In the genomic region with DNA sequence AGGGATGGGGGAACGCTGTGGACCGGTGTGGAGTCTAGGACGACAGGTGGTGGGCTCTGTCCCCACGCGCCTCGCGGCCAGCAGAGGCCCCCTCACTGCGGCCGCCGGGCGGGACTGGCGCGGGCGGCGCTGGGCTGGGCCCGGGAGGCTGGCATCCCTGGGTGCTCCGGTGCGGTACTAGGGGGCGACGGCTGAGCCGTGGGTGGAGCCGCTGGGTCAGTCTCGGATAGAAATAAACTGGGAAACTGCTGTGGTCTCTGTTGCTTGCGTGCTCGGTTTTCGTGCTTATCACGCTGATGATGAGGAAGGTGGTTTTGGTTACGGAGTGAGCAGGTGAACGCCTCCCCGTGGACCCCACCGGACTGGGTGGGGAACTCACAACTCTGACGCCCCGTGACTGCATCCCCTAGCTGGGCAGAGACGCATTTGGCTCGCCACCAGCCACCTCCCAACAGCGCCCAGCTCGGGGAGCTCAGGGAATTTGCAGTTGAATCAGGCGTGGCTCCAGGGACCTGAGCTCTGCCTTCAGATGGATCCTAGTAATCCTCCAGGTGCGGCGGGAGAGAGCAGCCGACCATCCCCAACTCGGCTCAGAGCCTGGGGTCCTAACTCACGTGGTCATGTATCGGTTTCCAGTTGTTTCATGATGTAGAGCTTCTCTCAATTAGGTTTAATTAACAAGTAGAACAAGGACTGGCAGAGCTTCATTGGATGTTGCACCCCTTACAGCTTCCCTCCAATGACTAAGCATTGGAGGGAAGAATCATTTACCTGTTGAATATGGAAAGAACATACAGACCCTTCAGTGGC, we compare ENCODE assay signal across 8 cellular contexts.
DNase-seq lines count a peak whose midpoint lies in the region; ATAC-seq and TF ChIP-seq lines count a peak whose summit lies in the region.

No MANE protein-coding gene starts in this region.

- ATAC-seq in GM18868 (IDR thresholded peaks at IDR 0.05; ENCODE audit: unreplicated experiment) (peak; percentile 47), HG03139 (IDR thresholded peaks at IDR 0.05; ENCODE audit: unreplicated experiment) (no peak), HG02852 (IDR thresholded peaks at IDR 0.05; ENCODE audit: unreplicated experiment) (no peak)
- peak; percentile 59 for ATAC-seq in stimulated activated effector memory CD8-positive, alpha-beta T cell treated with anti-CD3 and anti-CD28 coated beads, Interleukin-12 subunit alpha, Interleukin-12 subunit beta, amount 100 ng/mL, for 72 hours

- H3K4me3 Mint-ChIP-seq in stimulated activated effector memory CD8-positive, alpha-beta T cell treated with anti-CD3 and anti-CD28 coated beads, Interleukin-12 subunit alpha, Interleukin-12 subunit beta, amount 100 ng/mL, for 72 hours, result peak overlapping the region; percentile 65

- H3K36me3 ChIP-seq in brain microvascular endothelial cell (replicated peaks), result no peaks in the 10 kb centered on the region

- peak; percentile 28 for DNase-seq in NCI-H226
- no peak for DNase-seq in brain microvascular endothelial cell
- DNase-seq in islet precursor cell, result peak; percentile 78
- DNase-seq in stimulated activated effector memory CD8-positive, alpha-beta T cell treated with anti-CD3 and anti-CD28 coated beads, Interleukin-12 subunit alpha, Interleukin-12 subunit beta, amount 100 ng/mL, for 72 hours (ENCODE audit: low spot score in 2 of 2), result peak in 1 of 2 donors; percentile 51
- DNase-seq in SKM-1 (lab: John Stamatoyannopoulos, UW; ENCODE audit: unreplicated experiment), result no peak

- no peak overlapping the region for H3K27ac ChIP-seq in brain microvascular endothelial cell

- H3K4me1 Mint-ChIP-seq in stimulated activated effector memory CD8-positive, alpha-beta T cell treated with anti-CD3 and anti-CD28 coated beads, Interleukin-12 subunit alpha, Interleukin-12 subunit beta, amount 100 ng/mL, for 72 hours, result peaks cover 26% of the 10 kb centered on the region

- TF ChIP-seq CTCF in brain microvascular endothelial cell (IDR thresholded peaks at IDR 0.05; ENCODE audit: low read depth, low read length, missing control alignments), result peak; percentile 18

- no peaks in the 10 kb centered on the region for H3K36me3 Mint-ChIP-seq in stimulated activated effector memory CD8-positive, alpha-beta T cell treated with anti-CD3 and anti-CD28 coated beads, Interleukin-12 subunit alpha, Interleukin-12 subunit beta, amount 100 ng/mL, for 72 hours

- H3K4me3 ChIP-seq in brain microvascular endothelial cell (ENCODE audit: low read depth, low read length), result peak overlapping the region; percentile 63

- H3K27me3 ChIP-seq in brain microvascular endothelial cell (replicated peaks), result no peaks in the 10 kb centered on the region

- no peaks in the 10 kb centered on the region for H3K9me3 Mint-ChIP-seq in stimulated activated effector memory CD8-positive, alpha-beta T cell treated with anti-CD3 and anti-CD28 coated beads, Interleukin-12 subunit alpha, Interleukin-12 subunit beta, amount 100 ng/mL, for 72 hours

- H3K27ac Mint-ChIP-seq in stimulated activated effector memory CD8-positive, alpha-beta T cell treated with anti-CD3 and anti-CD28 coated beads, Interleukin-12 subunit alpha, Interleukin-12 subunit beta, amount 100 ng/mL, for 72 hours, result peak overlapping the region; percentile 72

- in situ Hi-C loops in brain microvascular endothelial cell (cut with HindIII; ENCODE audit: low pct_ligation_motif_present, low sequenced_read_pairs), result no loop called here

Comparison
In these comparisons a context has a peak if more than half of its experiments do, and no peak if none do; other contexts are left out.
1. ATAC-seq: peak in GM18868 (single experiment) and stimulated activated effector memory CD8-positive, alpha-beta T cell treated with anti-CD3 and anti-CD28 coated beads, Interleukin-12 subunit alpha, Interleukin-12 subunit beta, amount 100 ng/mL, for 72 hours (single experiment); none in HG03139 (single experiment) and HG02852 (single experiment).
2. DNase-seq: peak in NCI-H226 (single experiment) and islet precursor cell (single experiment); none in brain microvascular endothelial cell (single experiment) and SKM-1 (single experiment).